In the genomic region with DNA sequence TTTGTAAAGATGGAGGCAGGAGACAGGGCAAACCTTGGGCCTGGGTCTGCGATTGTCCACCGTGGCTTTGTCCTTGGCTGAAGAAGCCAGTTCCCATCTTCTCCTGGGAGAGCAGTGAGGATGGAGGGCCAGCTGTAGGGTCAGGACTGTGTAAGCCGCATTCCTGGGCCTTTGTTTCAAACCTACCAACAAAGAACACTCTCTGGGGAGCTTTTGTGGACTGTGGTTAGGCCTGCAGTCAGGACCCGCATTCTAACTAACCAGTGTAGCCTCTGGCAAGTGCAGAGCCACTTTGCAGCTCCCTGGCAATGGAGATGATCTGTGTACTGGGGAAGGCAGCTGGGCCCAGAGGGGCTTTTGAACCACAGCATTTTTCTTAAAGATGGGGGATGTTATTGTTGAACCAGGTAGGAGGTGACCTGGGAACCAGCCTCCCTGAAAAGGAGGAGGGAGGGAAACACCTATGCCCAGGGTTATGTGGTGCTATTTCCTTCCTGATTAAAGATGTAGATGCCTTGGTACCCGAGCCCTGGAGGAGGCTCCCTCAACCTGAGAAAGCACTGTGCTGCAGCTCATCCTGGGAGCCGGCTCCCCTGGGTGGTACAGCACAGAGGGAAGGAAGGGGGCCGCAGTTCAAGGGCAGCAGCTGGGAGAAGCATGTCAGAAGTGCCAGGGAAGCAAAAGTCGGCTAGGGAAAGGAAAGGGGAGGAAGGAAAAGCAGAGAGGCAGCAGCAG, we compare ENCODE assay signal across 1 cellular context.
TF ChIP-seq lines count a peak whose summit lies in the region.

No MANE protein-coding gene starts in this region.

TF ChIP-seq in IMR-90, 13 proteins besides CTCF, POLR2A, EP300 and RAD21:
- TF ChIP-seq NFE2L2 (IDR thresholded peaks at IDR 0.05; ENCODE audit: low read depth, low read length), result no peak
- no peak for TF ChIP-seq MAFK (IDR thresholded peaks at IDR 0.05; ENCODE audit: low read depth, low read length)
- TF ChIP-seq, protein P1, sequence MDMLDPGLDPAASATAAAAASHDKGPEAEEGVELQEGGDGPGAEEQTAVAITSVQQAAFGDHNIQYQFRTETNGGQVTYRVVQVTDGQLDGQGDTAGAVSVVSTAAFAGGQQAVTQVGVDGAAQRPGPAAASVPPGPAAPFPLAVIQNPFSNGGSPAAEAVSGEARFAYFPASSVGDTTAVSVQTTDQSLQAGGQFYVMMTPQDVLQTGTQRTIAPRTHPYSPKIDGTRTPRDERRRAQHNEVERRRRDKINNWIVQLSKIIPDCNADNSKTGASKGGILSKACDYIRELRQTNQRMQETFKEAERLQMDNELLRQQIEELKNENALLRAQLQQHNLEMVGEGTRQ (IDR thresholded peaks at IDR 0.05; ENCODE audit: low read depth, low read length), result no peak
- TF ChIP-seq, protein P2, sequence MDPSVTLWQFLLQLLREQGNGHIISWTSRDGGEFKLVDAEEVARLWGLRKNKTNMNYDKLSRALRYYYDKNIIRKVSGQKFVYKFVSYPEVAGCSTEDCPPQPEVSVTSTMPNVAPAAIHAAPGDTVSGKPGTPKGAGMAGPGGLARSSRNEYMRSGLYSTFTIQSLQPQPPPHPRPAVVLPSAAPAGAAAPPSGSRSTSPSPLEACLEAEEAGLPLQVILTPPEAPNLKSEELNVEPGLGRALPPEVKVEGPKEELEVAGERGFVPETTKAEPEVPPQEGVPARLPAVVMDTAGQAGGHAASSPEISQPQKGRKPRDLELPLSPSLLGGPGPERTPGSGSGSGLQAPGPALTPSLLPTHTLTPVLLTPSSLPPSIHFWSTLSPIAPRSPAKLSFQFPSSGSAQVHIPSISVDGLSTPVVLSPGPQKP (IDR thresholded peaks at IDR 0.05; ENCODE audit: borderline replicate concordance, low read depth, low read length), result no peak
- TF ChIP-seq MAZ (IDR thresholded peaks at IDR 0.05; ENCODE audit: borderline replicate concordance, low read depth, low read length), result no peak
- TF ChIP-seq RFX5 (IDR thresholded peaks at IDR 0.05; ENCODE audit: low read depth, low read length), result no peak
- no peak for TF ChIP-seq BHLHE40 (IDR thresholded peaks at IDR 0.05; ENCODE audit: low read depth, low read length)
- no peak for TF ChIP-seq MXI1 (IDR thresholded peaks at IDR 0.05; ENCODE audit: borderline replicate concordance, low read depth, low read length)
